Comparison of ENCODE assay signal across 14 cellular contexts in genomic region chr1:151313501-151313900, GRCh38. TPM values are rescaled to one million over a fixed set of nuclear protein-coding genes. Genes with fewer than 3 reads are reported as not detected.
DNase-seq lines count a peak whose midpoint lies in the region; ATAC-seq and TF ChIP-seq lines count a peak whose summit lies in the region.
"Had no signal": no experiment of that assay in that cellular context is flagged by ENCODE, and none has a peak within 500 bp of the region (broad histone marks: within the 10 kb centered on the region; RNA-seq: fewer than 3 reads in every experiment).

No MANE protein-coding gene starts in this region.

- H2BK15ac ChIP-seq in mesenchymal stem cell (ENCODE audit: low read depth, poor library complexity, severe bottlenecking): no peak overlapping the region

- DNase-seq in activated T-cell treated with anti-CD3 and anti-CD28 coated beads, Interleukin-2, amount 50 U/mL, for 72 hours: no peak
- DNase-seq in activated T-cell treated with anti-CD3 and anti-CD28 coated beads, Interleukin-2, amount 50 U/mL, for 4 hours: no peak
- no peak for DNase-seq in chondrocyte (ENCODE audit: low spot score)
- DNase-seq in mesenchymal stem cell: no peak
- DNase-seq in tibial nerve (ENCODE audit: low spot score in 2 of 2): no peak
- DNase-seq in stimulated activated CD4-positive, alpha-beta T cell treated with anti-CD3 and anti-CD28 coated beads, Interleukin-1b, Interleukin-23, amount 100 ng/mL, for 48 hours: no peak
- no peak for DNase-seq in DMS 273 (lab: John Stamatoyannopoulos, UW; ENCODE audit: unreplicated experiment)
- DNase-seq: activated CD8-positive, alpha-beta memory T cell treated with anti-CD3 and anti-CD28 coated beads, Interleukin-2, amount 50 U/mL, for 4 hours; DMS79; NCI-H2081 treated with DMSO at 0.1 percent for 48 hours; stimulated activated CD4-positive, alpha-beta T cell treated with anti-CD3 and anti-CD28 coated beads, Interleukin-4, amount 100 ng/mL, for 1 hour; stimulated activated naive CD8-positive, alpha-beta T cell treated with anti-CD3 and anti-CD28 coated beads, Interleukin-15, amount 100 ng/mL, for 72 hours had no signal

- H3K9ac ChIP-seq in mesenchymal stem cell (ENCODE audit: low read length): peak overlapping the region; percentile 56

- no peaks in the 10 kb centered on the region for H3K9me3 Mint-ChIP-seq in activated T-cell treated with anti-CD3 and anti-CD28 coated beads, Interleukin-2, amount 50 U/mL, for 72 hours
- no peaks in the 10 kb centered on the region for H3K9me3 Mint-ChIP-seq in activated T-cell treated with anti-CD3 and anti-CD28 coated beads, Interleukin-2, amount 50 U/mL, for 4 hours
- no peaks in the 10 kb centered on the region for H3K9me3 Mint-ChIP-seq in chondrocyte (ENCODE audit: low read depth)
- H3K9me3 Mint-ChIP-seq: stimulated activated naive CD8-positive, alpha-beta T cell treated with anti-CD3 and anti-CD28 coated beads, Interleukin-15, amount 100 ng/mL, for 72 hours had no signal

- H3K36me3 ChIP-seq in mesenchymal stem cell (ENCODE audit: control insufficient read depth in 1 of 2, insufficient read depth in 2 of 2, low read depth in 1 of 2, low read length in 2 of 2): peaks cover 25 to 45% of the 10 kb centered on the region in 2 experiments
- H3K36me3 ChIP-seq in tibial nerve: peaks cover 0 to 41% (median 12%) of the 10 kb centered on the region in 3 donors

- H4K91ac ChIP-seq in mesenchymal stem cell (ENCODE audit: low read length): no peak overlapping the region

- H2BK120ac ChIP-seq in mesenchymal stem cell (ENCODE audit: low read depth, low read length): no peak overlapping the region

- H3K27me3 ChIP-seq in mesenchymal stem cell (ENCODE audit: control insufficient read depth in 1 of 2, insufficient read depth in 1 of 2, low read length in 2 of 2) (no peaks in the 10 kb centered on the region), tibial nerve (no peaks in the 10 kb centered on the region)

- H3K4me3 Mint-ChIP-seq in activated T-cell treated with anti-CD3 and anti-CD28 coated beads, Interleukin-2, amount 50 U/mL, for 72 hours: no peak overlapping the region
- no peak overlapping the region for H3K4me3 Mint-ChIP-seq in activated T-cell treated with anti-CD3 and anti-CD28 coated beads, Interleukin-2, amount 50 U/mL, for 4 hours
- H3K4me3 Mint-ChIP-seq in chondrocyte (ENCODE audit: unreplicated experiment): no peak overlapping the region
- H3K4me3 Mint-ChIP-seq: stimulated activated naive CD8-positive, alpha-beta T cell treated with anti-CD3 and anti-CD28 coated beads, Interleukin-15, amount 100 ng/mL, for 72 hours had no signal

- TF ChIP-seq CTCF in chondrocyte (IDR thresholded peaks at IDR 0.05): no peak
- TF ChIP-seq CTCF in tibial nerve (IDR thresholded peaks at IDR 0.05): no peak

- no peak overlapping the region for H2BK5ac ChIP-seq in mesenchymal stem cell (ENCODE audit: low read depth, low read length, poor library complexity, severe bottlenecking)

- H3K27ac Mint-ChIP-seq in activated T-cell treated with anti-CD3 and anti-CD28 coated beads, Interleukin-2, amount 50 U/mL, for 72 hours: peak overlapping the region; percentile 98
- H3K27ac Mint-ChIP-seq in chondrocyte (ENCODE audit: unreplicated experiment): peak overlapping the region; percentile 90

- no peak overlapping the region for H3K14ac ChIP-seq in mesenchymal stem cell (ENCODE audit: low read length in 2 of 2)

- H3K4ac ChIP-seq in mesenchymal stem cell (ENCODE audit: low read depth in 1 of 2, low read length in 2 of 2): no peak overlapping the region

- H3K4me3 ChIP-seq in mesenchymal stem cell (ENCODE audit: insufficient read depth in 1 of 2, low read depth in 1 of 2, low read length in 2 of 2) (peak overlapping the region in 1 of 2 experiments; percentile 41), tibial nerve (no peak overlapping the region)
- H3K4me3 ChIP-seq: PC-9 had no signal

- no peak for TF ChIP-seq POLR2A in tibial nerve (IDR thresholded peaks at IDR 0.05)

- no peak overlapping the region for H3K23ac ChIP-seq in mesenchymal stem cell (ENCODE audit: low read length in 2 of 2)

- H2AFZ ChIP-seq in mesenchymal stem cell (ENCODE audit: low read depth, low read length): no peak overlapping the region
- H2AFZ ChIP-seq: PC-9 had no signal

- no peak overlapping the region for H2BK12ac ChIP-seq in mesenchymal stem cell (ENCODE audit: low read length in 2 of 2)

- TF ChIP-seq EP300 in tibial nerve (IDR thresholded peaks at IDR 0.05): no peak

- peaks cover 3 to 6% of the 10 kb centered on the region in 2 donors for H3K36me3 Mint-ChIP-seq in activated T-cell treated with anti-CD3 and anti-CD28 coated beads, Interleukin-2, amount 50 U/mL, for 72 hours (ENCODE audit: insufficient read depth in 2 of 2)
- peaks cover 34% of the 10 kb centered on the region for H3K36me3 Mint-ChIP-seq in activated T-cell treated with anti-CD3 and anti-CD28 coated beads, Interleukin-2, amount 50 U/mL, for 4 hours (ENCODE audit: insufficient read depth)
- H3K36me3 Mint-ChIP-seq in chondrocyte (ENCODE audit: low read depth): peaks cover 19% of the 10 kb centered on the region

- no peak overlapping the region for H3K18ac ChIP-seq in mesenchymal stem cell (ENCODE audit: low read depth in 1 of 2, low read length in 2 of 2)

- H3K79me1 ChIP-seq in mesenchymal stem cell (replicated peaks; ENCODE audit: low read length, poor library complexity, severe bottlenecking): peaks cover 19% of the 10 kb centered on the region

- no peak overlapping the region for H3K27ac ChIP-seq in mesenchymal stem cell (ENCODE audit: low read length, poor library complexity, severe bottlenecking)
- H3K27ac ChIP-seq in tibial nerve: peak overlapping the region; percentile 58 to 95 (median 84)

- no peak overlapping the region for H3K4me2 ChIP-seq in mesenchymal stem cell (ENCODE audit: low read length, poor library complexity, severe bottlenecking)
- H3K4me2 ChIP-seq: PC-9 had no signal

- peak overlapping the region; percentile 0 for H2AK5ac ChIP-seq in mesenchymal stem cell (ENCODE audit: low read length, severe bottlenecking)

- no peaks in the 10 kb centered on the region for H3K27me3 Mint-ChIP-seq in activated T-cell treated with anti-CD3 and anti-CD28 coated beads, Interleukin-2, amount 50 U/mL, for 72 hours (ENCODE audit: low read depth)
- no peaks in the 10 kb centered on the region for H3K27me3 Mint-ChIP-seq in activated T-cell treated with anti-CD3 and anti-CD28 coated beads, Interleukin-2, amount 50 U/mL, for 4 hours (ENCODE audit: low read depth)
- no peaks in the 10 kb centered on the region for H3K27me3 Mint-ChIP-seq in chondrocyte (ENCODE audit: low read depth)
- H3K27me3 Mint-ChIP-seq: stimulated activated naive CD8-positive, alpha-beta T cell treated with anti-CD3 and anti-CD28 coated beads, Interleukin-15, amount 100 ng/mL, for 72 hours had no signal

- H3K4me1 Mint-ChIP-seq in activated T-cell treated with anti-CD3 and anti-CD28 coated beads, Interleukin-2, amount 50 U/mL, for 72 hours (ENCODE audit: low read depth): peaks cover 48% of the 10 kb centered on the region
- H3K4me1 Mint-ChIP-seq in activated T-cell treated with anti-CD3 and anti-CD28 coated beads, Interleukin-2, amount 50 U/mL, for 4 hours (ENCODE audit: low read depth): peaks cover 46% of the 10 kb centered on the region
- peaks cover 69% of the 10 kb centered on the region for H3K4me1 Mint-ChIP-seq in chondrocyte (ENCODE audit: low read depth)

- no peak overlapping the region for H4K8ac ChIP-seq in mesenchymal stem cell (ENCODE audit: low read length)

- no peak for ATAC-seq in activated T-cell treated with anti-CD3 and anti-CD28 coated beads, Interleukin-2, amount 50 U/mL, for 72 hours (replicated peaks in 1 of 2)
- ATAC-seq in activated T-cell treated with anti-CD3 and anti-CD28 coated beads, Interleukin-2, amount 50 U/mL, for 4 hours: no peak
- no peak for ATAC-seq in GM18519 (IDR thresholded peaks at IDR 0.05; ENCODE audit: low FRiP score, unreplicated experiment)
- ATAC-seq: stimulated activated naive CD8-positive, alpha-beta T cell treated with anti-CD3 and anti-CD28 coated beads, Interleukin-15, amount 100 ng/mL, for 72 hours had no signal

- 96% methylated on average over 2 of the region's 2 CpGs for WGBS in mesenchymal stem cell
- WGBS in tibial nerve, 2 donors: 18 to 35% methylated on average over 2 of the region's 2 CpGs

- H3K9me3 ChIP-seq in mesenchymal stem cell (ENCODE audit: control insufficient read depth, low read length) (no peaks in the 10 kb centered on the region), tibial nerve (no peaks in the 10 kb centered on the region)

- H3K4me1 ChIP-seq in mesenchymal stem cell (ENCODE audit: control insufficient read depth, insufficient read depth, low read depth, low read length): peaks cover 30% of the 10 kb centered on the region
- peaks cover 13 to 79% (median 63%) of the 10 kb centered on the region in 4 donors for H3K4me1 ChIP-seq in tibial nerve

RNA-seq across cellular contexts. Expression of gene PI4KB, which starts 13.7 kb away (rescaled TPM):
- 10 to 100 TPM; 64.8 to 71.4 TPM for total RNA-seq in activated T-cell treated with anti-CD3 and anti-CD28 coated beads, Interleukin-2, amount 50 U/mL, for 72 hours
- total RNA-seq in activated T-cell treated with anti-CD3 and anti-CD28 coated beads, Interleukin-2, amount 50 U/mL, for 4 hours: 10 to 100 TPM; 50.9 to 60.2 (median 57.8) TPM
- total RNA-seq in chondrocyte (51.4 to 73.2 TPM (median 54.7 TPM) in 3 replicates), tibial nerve (100 to 1,000 TPM in 1 of 4 donors, 10 to 100 TPM in 3; 69.9 to 100 (median 72.3) TPM)
- 36.1 TPM for polyA plus RNA-seq in mesenchymal stem cell (2013, experiment 1 of 2)
- 36.1 TPM for polyA plus RNA-seq in mesenchymal stem cell (2013, experiment 2 of 2)

RNA-seq across cellular contexts. Expression of gene ZNF687, which starts 31.4 kb away (rescaled TPM):
- total RNA-seq in activated T-cell treated with anti-CD3 and anti-CD28 coated beads, Interleukin-2, amount 50 U/mL, for 72 hours: 10 to 100 TPM; 39.9 to 40.3 TPM
- total RNA-seq in activated T-cell treated with anti-CD3 and anti-CD28 coated beads, Interleukin-2, amount 50 U/mL, for 4 hours: 10 to 100 TPM; 25.3 to 27.5 (median 25.9) TPM
- 17.5 to 19.3 TPM (median 18.6 TPM) in 3 replicates for total RNA-seq in chondrocyte
- 10.8 TPM for polyA plus RNA-seq in mesenchymal stem cell (2013, experiment 1 of 2)
- 10.8 TPM for polyA plus RNA-seq in mesenchymal stem cell (2013, experiment 2 of 2)
- total RNA-seq in tibial nerve: 10 to 100 TPM; 21.1 to 35.3 (median 27.1) TPM

RNA-seq across cellular contexts. Expression of gene RFX5, which starts 33.6 kb away (rescaled TPM):
- total RNA-seq in activated T-cell treated with anti-CD3 and anti-CD28 coated beads, Interleukin-2, amount 50 U/mL, for 72 hours: 10 to 100 TPM; 67.6 to 95.4 TPM
- total RNA-seq in activated T-cell treated with anti-CD3 and anti-CD28 coated beads, Interleukin-2, amount 50 U/mL, for 4 hours: 10 to 100 TPM; 48.7 to 58.6 (median 50.9) TPM
- 30.0 to 64.7 TPM (median 31.8 TPM) in 3 replicates for total RNA-seq in chondrocyte
- 31.1 TPM for polyA plus RNA-seq in mesenchymal stem cell (2013, experiment 1 of 2)
- 32.1 TPM for polyA plus RNA-seq in mesenchymal stem cell (2013, experiment 2 of 2)
- 10 to 100 TPM; 17.7 to 45.0 (median 32.8) TPM for total RNA-seq in tibial nerve

RNA-seq across cellular contexts. Expression of gene PSMD4, which starts 59.0 kb away (rescaled TPM):
- 100 to 1,000 TPM; 168 to 205 TPM for total RNA-seq in activated T-cell treated with anti-CD3 and anti-CD28 coated beads, Interleukin-2, amount 50 U/mL, for 72 hours
- 100 to 1,000 TPM; 336 to 368 (median 350) TPM for total RNA-seq in activated T-cell treated with anti-CD3 and anti-CD28 coated beads, Interleukin-2, amount 50 U/mL, for 4 hours
- 111 to 144 TPM (median 113 TPM) in 3 replicates for total RNA-seq in chondrocyte
- polyA plus RNA-seq in mesenchymal stem cell (2013, experiment 1 of 2): 136 TPM
- polyA plus RNA-seq in mesenchymal stem cell (2013, experiment 2 of 2): 139 TPM
- total RNA-seq in tibial nerve: 100 to 1,000 TPM; 112 to 153 (median 120) TPM

RNA-seq across cellular contexts. Expression of gene SELENBP1, which starts 59.0 kb away (rescaled TPM):
- total RNA-seq in activated T-cell treated with anti-CD3 and anti-CD28 coated beads, Interleukin-2, amount 50 U/mL, for 72 hours: not detected
- under 1 TPM; 0.43 to 0.82 (median 0.63) TPM for total RNA-seq in activated T-cell treated with anti-CD3 and anti-CD28 coated beads, Interleukin-2, amount 50 U/mL, for 4 hours
- total RNA-seq in chondrocyte (5.7 to 11.1 TPM (median 8.9 TPM) in 3 replicates), tibial nerve (100 to 1,000 TPM in 3 of 4 donors, 10 to 100 TPM in 1; 65.7 to 159 (median 130) TPM)
- 23.4 TPM for polyA plus RNA-seq in mesenchymal stem cell (2013, experiment 1 of 2)
- 22.9 TPM for polyA plus RNA-seq in mesenchymal stem cell (2013, experiment 2 of 2)
